26 cellular contexts compared by ENCODE assay signal in the genomic region with DNA sequence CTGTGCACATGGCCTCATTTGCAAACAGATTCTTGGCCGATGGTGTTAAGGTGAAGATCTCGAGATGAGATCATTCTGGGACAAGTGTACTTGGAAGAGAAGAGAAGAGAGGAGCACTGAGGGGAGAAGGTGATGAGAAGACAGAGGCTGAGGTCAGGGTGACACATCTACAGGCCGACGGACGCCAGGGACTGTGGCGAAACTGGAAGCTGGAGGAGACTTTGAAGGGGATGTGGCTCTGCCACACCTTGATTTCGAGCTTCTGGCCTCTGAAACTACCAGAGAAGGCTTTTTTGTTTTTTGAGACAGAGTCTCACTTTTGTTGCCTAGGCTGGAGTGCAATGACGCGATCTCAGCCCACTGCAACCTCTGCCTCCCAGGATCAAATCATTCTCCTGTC.
"Had no signal": no experiment of that assay in that cellular context is flagged by ENCODE, and none has a peak within 500 bp of the region (broad histone marks: within the 10 kb centered on the region; RNA-seq: fewer than 3 reads in every experiment).

No MANE protein-coding gene starts in this region.

- H3K27me3 ChIP-seq: breast epithelium, gastrocnemius medialis, hepatocyte, testis, transverse colon had no signal

- H3K4me1 ChIP-seq: gastrocnemius medialis, testis, transverse colon had no signal

- H3K27ac ChIP-seq: breast epithelium, gastrocnemius medialis, testis, transverse colon had no signal

- H3K9me3 ChIP-seq: breast epithelium, gastrocnemius medialis, mucosa of descending colon, testis, transverse colon had no signal

- H3K27ac Mint-ChIP-seq: activated CD4-positive, alpha-beta T cell treated with anti-CD3 and anti-CD28 coated beads for 36 hours; activated naive CD4-positive, alpha-beta T cell treated with anti-CD3 and anti-CD28 coated beads, Interleukin-2, amount 10 ng/mL, durations not matched to agents 7 days and 5 days; natural killer cell treated with Interleukin-12 subunit alpha and Interleukin-12 subunit beta and Interleukin-15 and Interleukin-18, amount 100 ng/mL, for 72 hours; T-helper 2 cell treated with Interferon-gamma antibody and Interleukin-4, amounts not matched to agents 5 μg/mL and 100 μg/mL, for 36 hours had no signal

- ATAC-seq: activated CD4-positive, alpha-beta T cell treated with anti-CD3 and anti-CD28 coated beads for 36 hours; gastrocnemius medialis; left cardiac atrium; left ventricle myocardium superior; mucosa of descending colon; stimulated activated naive CD8-positive, alpha-beta T cell treated with anti-CD3 and anti-CD28 coated beads, Interleukin-15, Interleukin-2, amounts not matched to agents 100 U/mL and 50 U/mL, for 24 hours had no signal

- H3K4me1 Mint-ChIP-seq: activated CD4-positive, alpha-beta T cell treated with anti-CD3 and anti-CD28 coated beads for 36 hours; activated naive CD4-positive, alpha-beta T cell treated with anti-CD3 and anti-CD28 coated beads, Interleukin-2, amount 10 ng/mL, durations not matched to agents 7 days and 5 days; central memory CD8-positive, alpha-beta T cell had no signal

- DNase-seq: activated CD4-positive, alpha-beta T cell treated with anti-CD3 and anti-CD28 coated beads for 36 hours; activated CD4-positive, CD25-positive, alpha-beta regulatory T cell; activated CD8-positive, alpha-beta memory T cell treated with anti-CD3 and anti-CD28 coated beads for 24 hours; activated effector memory CD4-positive, alpha-beta T cell treated with anti-CD3 and anti-CD28 coated beads, Interleukin-2, amount 50 U/mL, for 16 hours; activated naive CD4-positive, alpha-beta T cell treated with anti-CD3 and anti-CD28 coated beads, Interleukin-2, amount 10 ng/mL, durations not matched to agents 7 days and 5 days; amygdala; effector memory CD4-positive, alpha-beta T cell; erythroblast; gastrocnemius medialis; glutamatergic neuron; islet precursor cell; left cardiac atrium; left ventricle myocardium superior; mucosa of descending colon; posterior cingulate gyrus; right cardiac atrium; stimulated activated CD4-positive, alpha-beta T cell treated with anti-CD3 and anti-CD28 coated beads, Interleukin-2, amount 100 ng/mL, for 48 hours; stimulated activated naive CD8-positive, alpha-beta T cell treated with anti-CD3 and anti-CD28 coated beads, Interleukin-15, Interleukin-2, amounts not matched to agents 100 U/mL and 50 U/mL, for 24 hours; T-helper 1 cell; testis; transverse colon had no signal

- H3K9me3 Mint-ChIP-seq: activated naive CD4-positive, alpha-beta T cell treated with anti-CD3 and anti-CD28 coated beads, Interleukin-2, amount 10 ng/mL, durations not matched to agents 7 days and 5 days; central memory CD8-positive, alpha-beta T cell; natural killer cell treated with Interleukin-12 subunit alpha and Interleukin-12 subunit beta and Interleukin-15 and Interleukin-18, amount 100 ng/mL, for 72 hours; T-helper 2 cell treated with Interferon-gamma antibody and Interleukin-4, amounts not matched to agents 5 μg/mL and 100 μg/mL, for 36 hours had no signal

- H3K36me3 ChIP-seq: breast epithelium, gastrocnemius medialis, transverse colon had no signal

- H3K27me3 Mint-ChIP-seq: activated CD4-positive, alpha-beta T cell treated with anti-CD3 and anti-CD28 coated beads for 36 hours had no signal

- H3K4me3 ChIP-seq: breast epithelium, gastrocnemius medialis, hepatocyte, mucosa of descending colon, testis, transverse colon had no signal

- H3K4me3 Mint-ChIP-seq: activated CD4-positive, alpha-beta T cell treated with anti-CD3 and anti-CD28 coated beads for 36 hours; activated naive CD4-positive, alpha-beta T cell treated with anti-CD3 and anti-CD28 coated beads, Interleukin-2, amount 10 ng/mL, durations not matched to agents 7 days and 5 days; central memory CD8-positive, alpha-beta T cell; natural killer cell treated with Interleukin-12 subunit alpha and Interleukin-12 subunit beta and Interleukin-15 and Interleukin-18, amount 100 ng/mL, for 72 hours; T-helper 2 cell treated with Interferon-gamma antibody and Interleukin-4, amounts not matched to agents 5 μg/mL and 100 μg/mL, for 36 hours had no signal

- H3K36me3 Mint-ChIP-seq: activated naive CD4-positive, alpha-beta T cell treated with anti-CD3 and anti-CD28 coated beads, Interleukin-2, amount 10 ng/mL, durations not matched to agents 7 days and 5 days; natural killer cell treated with Interleukin-12 subunit alpha and Interleukin-12 subunit beta and Interleukin-15 and Interleukin-18, amount 100 ng/mL, for 72 hours had no signal
